22 cellular contexts compared by ENCODE assay signal in the genomic region with DNA sequence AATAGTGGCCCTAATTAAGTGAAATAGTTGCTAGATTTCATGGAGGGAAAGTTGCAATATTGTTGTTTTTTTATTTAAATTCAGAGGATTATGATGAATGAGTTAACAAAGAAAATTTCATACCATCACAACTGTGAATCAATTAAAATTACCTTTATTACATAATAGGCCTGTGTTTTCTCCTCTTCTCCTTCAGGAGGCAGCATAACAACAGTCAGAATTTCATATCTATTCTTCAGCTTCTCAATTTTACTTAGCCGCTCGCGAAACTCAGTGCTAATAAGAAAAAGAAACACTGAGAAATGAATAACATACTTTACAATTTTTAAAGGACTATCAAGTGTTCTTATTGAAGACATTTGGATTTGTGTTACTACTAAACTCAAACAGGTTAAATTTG. TPM values are rescaled to one million over a fixed set of nuclear protein-coding genes. Genes with fewer than 3 reads are reported as not detected.
A peak's percentile ranks its signal among the peaks of the same experiment; 100 is the strongest.
DNase-seq lines count a peak whose midpoint lies in the region; ATAC-seq and TF ChIP-seq lines count a peak whose summit lies in the region.
"Had no signal": no experiment of that assay in that cellular context is flagged by ENCODE, and none has a peak within 500 bp of the region (broad histone marks: within the 10 kb centered on the region; RNA-seq: fewer than 3 reads in every experiment).

No MANE protein-coding gene starts in this region.

- H3K27ac ChIP-seq in osteoblast (ENCODE audit: low read depth, low read length), result no peak overlapping the region
- H3K27ac ChIP-seq: body of pancreas, heart right ventricle, SK-N-MC, spleen, tibial nerve had no signal

- H3K9me3 ChIP-seq in osteoblast (ENCODE audit: low read depth, low read length), result no peaks in the 10 kb centered on the region
- H3K9me3 ChIP-seq: body of pancreas, heart right ventricle, spleen, tibial nerve had no signal

- TF ChIP-seq CTCF in osteoblast (IDR thresholded peaks at IDR 0.05; ENCODE audit: extremely low read depth, low read depth, low read length), result peak; percentile 25

- peak; percentile 9 for DNase-seq in DMS53 (lab: John Stamatoyannopoulos, UW)
- no peak for DNase-seq in DMS53 treated with DMSO at 0.1 percent for 48 hours (lab: John Stamatoyannopoulos, UW; ENCODE audit: unreplicated experiment)
- peak; percentile 5 for DNase-seq in LHCN-M2 (ENCODE audit: low read depth)
- DNase-seq in SW480 (ENCODE audit: low spot score), result peak; percentile 17
- no peak for DNase-seq in osteoblast (ENCODE audit: insufficient read length, low spot score, missing footprints)
- DNase-seq in activated gamma-delta T cell (lab: John Stamatoyannopoulos, UW), result no peak
- DNase-seq in stimulated activated naive CD8-positive, alpha-beta T cell treated with anti-CD3 and anti-CD28 coated beads, Interleukin-15, Interleukin-2, amounts not matched to agents 100 U/mL and 50 U/mL, for 24 hours, result no peak
- DNase-seq: 8988T; activated CD4-positive, alpha-beta T cell treated with anti-CD3 and anti-CD28 coated beads, Interleukin-2, amount 10 ng/mL, durations not matched to agents 24 days and 14 days; activated T-cell treated with anti-CD3 and anti-CD28 coated beads for 4 hours; body of pancreas; dermis blood vessel endothelial cell; HCEC 1CT; heart right ventricle; naive thymus-derived CD8-positive, alpha-beta T cell; NCI-H1417 treated with DMSO at 0.1 percent for 48 hours; spleen had no signal

- no peaks in the 10 kb centered on the region for H3K79me2 ChIP-seq in osteoblast (ENCODE audit: insufficient read depth, low read length)

- H3K36me3 ChIP-seq in osteoblast (ENCODE audit: insufficient read depth, low read length), result no peaks in the 10 kb centered on the region

- H3K4me1 ChIP-seq in osteoblast (ENCODE audit: insufficient read depth, low read length), result no peaks in the 10 kb centered on the region
- H3K4me1 ChIP-seq: body of pancreas, heart right ventricle, spleen, tibial nerve had no signal

- ATAC-seq in GM21381 (IDR thresholded peaks at IDR 0.05; ENCODE audit: unreplicated experiment), result no peak
- ATAC-seq in stimulated activated naive CD8-positive, alpha-beta T cell treated with anti-CD3 and anti-CD28 coated beads, Interleukin-15, Interleukin-2, amounts not matched to agents 100 U/mL and 50 U/mL, for 24 hours, result no peak
- ATAC-seq: body of pancreas; esophagus mucosa; heart right ventricle; naive thymus-derived CD8-positive, alpha-beta T cell; stimulated activated memory B cell treated with anti-CD40 and anti-IgM and Interleukin-4, amounts not matched to agents 10 μg/mL and 1 μg/mL and 100 μg/mL, for 72 hours had no signal

- H4K20me1 ChIP-seq in osteoblast (ENCODE audit: insufficient read depth, low read length), result no peaks in the 10 kb centered on the region

- no peaks in the 10 kb centered on the region for H3K27me3 ChIP-seq in osteoblast (ENCODE audit: insufficient read depth, low read length)
- H3K27me3 ChIP-seq: body of pancreas, tibial nerve had no signal

- H2AFZ ChIP-seq in osteoblast (ENCODE audit: low read length), result no peak overlapping the region

- H3K4me2 ChIP-seq in osteoblast (ENCODE audit: insufficient read depth, low read length), result no peak overlapping the region

- no peak overlapping the region for H3K4me3 ChIP-seq in osteoblast (ENCODE audit: insufficient read depth, low read length)
- H3K4me3 ChIP-seq: body of pancreas, heart right ventricle, SK-N-MC, spleen, tibial nerve had no signal

RNA-seq across cellular contexts. Expression of gene TTC14, which starts 29.4 kb away (rescaled TPM):
- total RNA-seq in LHCN-M2 (2014; rRNA removed), result 16.3 and 16.8 TPM in 2 replicates
- 6.6 TPM for polyA plus RNA-seq in LHCN-M2 (2012)
- total RNA-seq in osteoblast, result 43.3 and 53.2 TPM in 2 replicates

RNA-seq across cellular contexts. Expression of gene CCDC39, which starts 48.0 kb away (rescaled TPM):
- total RNA-seq in LHCN-M2 (2014; rRNA removed) (not detected in 2 replicates), osteoblast (not detected in 2 replicates)
- not detected for polyA plus RNA-seq in LHCN-M2 (2012)
- total RNA-seq: activated CD4-positive, alpha-beta T cell treated with anti-CD3 and anti-CD28 coated beads, Interleukin-2, amount 10 ng/mL, durations not matched to agents 24 days and 14 days; esophagus mucosa; heart right ventricle had no signal
- polyA plus RNA-seq: naive thymus-derived CD8-positive, alpha-beta T cell had no signal

Comparison
In these comparisons a context has a peak if more than half of its experiments do, and no peak if none do; other contexts are left out.
1. DNase-seq: peak in DMS53 (single experiment), LHCN-M2 (single experiment) and SW480 (single experiment); none in DMS53 treated with DMSO at 0.1 percent for 48 hours (single experiment), osteoblast (single experiment), activated gamma-delta T cell (single experiment) and stimulated activated naive CD8-positive, alpha-beta T cell treated with anti-CD3 and anti-CD28 coated beads, Interleukin-15, Interleukin-2, amounts not matched to agents 100 U/mL and 50 U/mL, for 24 hours (single experiment).